Comparison of ENCODE assay signal across 8 cellular contexts in genomic region chr2:230712443-230713330, GRCh38. TPM values are rescaled to one million over a fixed set of nuclear protein-coding genes. Genes with fewer than 3 reads are reported as not detected.
A peak's percentile ranks its signal among the peaks of the same experiment; 100 is the strongest.
DNase-seq lines count a peak whose midpoint lies in the region; ATAC-seq, FAIRE-seq and TF ChIP-seq lines count a peak whose summit lies in the region.

Gene CAB39 (plus strand): TSS chr2:230712842. CDS start chr2:230760002, 47,160 bp downstream.

- H3K27me3 ChIP-seq in Caco-2 (replicated peaks; ENCODE audit: control insufficient read depth, insufficient read depth, low read length) (no peaks in the 10 kb centered on the region), NT2/D1 (ENCODE audit: insufficient read depth, insufficient read length) (no peaks in the 10 kb centered on the region)

- peak within 1 kb of the TSS; percentile 95 for H3K4me3 Mint-ChIP-seq in Caco-2 (ENCODE audit: unreplicated experiment)
- peak within 1 kb of the TSS; percentile 89 for H3K4me3 Mint-ChIP-seq in mesothelial cell of epicardium

- H3K27ac Mint-ChIP-seq in Caco-2 (ENCODE audit: unreplicated experiment) = peak within 1 kb of the TSS; percentile 95
- H3K27ac Mint-ChIP-seq in mesothelial cell of epicardium = peak within 1 kb of the TSS; percentile 94

- CTCF ChIA-PET in Caco-2 (lab: Charles Lee) = interaction anchor here (0.5 kb wide), 1 partner anchor 544 kb away, joined by 5 read pairs; no protein-coding TSS in a partner anchor

- TF ChIP-seq CTCF in Caco-2 (IDR thresholded peaks at IDR 0.05; ENCODE audit: insufficient read depth in 1 of 2, low read depth in 1 of 2, low read length in 1 of 2, severe bottlenecking in 1 of 2, unreplicated experiment in 1 of 2) (peak; percentile 40 to 46), mesothelial cell of epicardium (IDR thresholded peaks at IDR 0.05; ENCODE audit: unreplicated experiment) (peak; percentile 43)

- H3K4me1 Mint-ChIP-seq in Caco-2 (ENCODE audit: low read depth, unreplicated experiment) = peaks cover 16% of the 10 kb centered on the region
- peaks cover 23% of the 10 kb centered on the region for H3K4me1 Mint-ChIP-seq in mesothelial cell of epicardium

- DNase-seq in Caco-2 (peak; percentile 74 to 88), HTR-8/SVneo (ENCODE audit: insufficient read length, low spot score) (peak; percentile 85), NT2/D1 (ENCODE audit: low read depth, low spot score) (peak; percentile 90), mesothelial cell of epicardium (ENCODE audit: low spot score in 2 of 2, unreplicated experiment in 2 of 2) (peak; percentile 84 to 92)
- peak; percentile 51 for DNase-seq in activated CD8-positive, alpha-beta memory T cell treated with anti-CD3 and anti-CD28 coated beads, Interleukin-2, amount 50 U/mL, for 1 hour (ENCODE audit: extremely low read depth)
- DNase-seq in stimulated activated CD8-positive, alpha-beta memory T cell treated with anti-CD3 and anti-CD28 coated beads, Interleukin-15, amount 100 ng/mL, for 48 hours (ENCODE audit: low read depth in 2 of 2) = peak; percentile 84

- H3K9me3 ChIP-seq in Caco-2 = no peaks in the 10 kb centered on the region
- no peaks in the 10 kb centered on the region for H3K9me3 ChIP-seq in NT2/D1 (ENCODE audit: insufficient read depth, low read length)

- H3K27me3 Mint-ChIP-seq in Caco-2 (ENCODE audit: insufficient read depth, unreplicated experiment) = no peaks in the 10 kb centered on the region
- H3K27me3 Mint-ChIP-seq in mesothelial cell of epicardium (ENCODE audit: low read depth) = peaks cover 3% of the 10 kb centered on the region

- H3K9me3 Mint-ChIP-seq in Caco-2 (ENCODE audit: unreplicated experiment) (no peaks in the 10 kb centered on the region), mesothelial cell of epicardium (no peaks in the 10 kb centered on the region)

- intact Hi-C loops in Caco-2 (cut with micrococcal nuclease; ENCODE audit: unreplicated experiment) = loop anchor here (1.0 to 5.0 kb wide), 4 partner anchors 25 to 87 kb away; no protein-coding TSS in a partner anchor

- H3K9ac ChIP-seq in NT2/D1 (ENCODE audit: insufficient read length, low read depth) = peak within 1 kb of the TSS; percentile 90

- no TSS peak for BruUV-seq in Caco-2 (replicated peaks; lab: Mats Ljungman, UMichigan)

- peak; percentile 86 for FAIRE-seq in HTR-8/SVneo (lab: Jason Lieb, UNC)

- peaks cover 8% of the 10 kb centered on the region; the same call in 1 of the 2 replicates for H3K4me1 ChIP-seq in Caco-2
- H3K4me1 ChIP-seq in NT2/D1 (ENCODE audit: insufficient read depth, insufficient read length) = peaks cover 2% of the 10 kb centered on the region

- H3K36me3 Mint-ChIP-seq in Caco-2 (ENCODE audit: insufficient read depth, unreplicated experiment) (peaks cover 6% of the 10 kb centered on the region), mesothelial cell of epicardium (no peaks in the 10 kb centered on the region)

- POLR2A ChIA-PET in Caco-2 (lab: Charles Lee) = interaction anchor here (0.6 kb wide), 1 partner anchor 294 kb away, joined by 3 read pairs; no protein-coding TSS in a partner anchor

- H3K4me3 ChIP-seq in Caco-2 (ENCODE audit: low read depth, low read length) (peak within 1 kb of the TSS; percentile 72), NT2/D1 (ENCODE audit: insufficient read length, low read depth) (peak within 1 kb of the TSS; percentile 85)

- in situ Hi-C loops in endometrial microvascular endothelial cells (cut with HindIII; ENCODE audit: inconsistent ontology term, low pct_unique_long_range_greater_than_20kb, low sequenced_read_pairs) = no loop called here

- ATAC-seq in GM21367 (IDR thresholded peaks at IDR 0.05; ENCODE audit: unreplicated experiment) = peak; percentile 75

- H3K36me3 ChIP-seq in Caco-2 (ENCODE audit: control insufficient read depth, insufficient read depth, low read length) = no peaks in the 10 kb centered on the region
- H3K36me3 ChIP-seq in NT2/D1 (ENCODE audit: insufficient read depth, insufficient read length, low read length) = peaks cover 10% of the 10 kb centered on the region

RNA-seq across cellular contexts. Expression of gene CAB39, which starts in this region (rescaled TPM):
- total RNA-seq in Caco-2 (2022) = 33.2 and 40.4 TPM in 2 replicates
- total RNA-seq in endometrial microvascular endothelial cells (ENCODE audit: inconsistent ontology term) = 65.6 TPM
- total RNA-seq in mesothelial cell of epicardium = 39.2 to 43.0 TPM (median 41.7 TPM) in 3 replicates

Comparison
In these comparisons a context has a peak if more than half of its experiments do, and no peak if none do; other contexts are left out.
1. Peak in every context shown above with its lines: DNase-seq, ATAC-seq and H3K4me3 ChIP-seq.